25 cellular contexts compared by ENCODE assay signal in genomic region chr9:94909965-94910730, GRCh38.
DNase-seq lines count a peak whose midpoint lies in the region; ATAC-seq and TF ChIP-seq lines count a peak whose summit lies in the region.
"Had no signal": no experiment of that assay in that cellular context is flagged by ENCODE, and none has a peak within 500 bp of the region (broad histone marks: within the 10 kb centered on the region; RNA-seq: fewer than 3 reads in every experiment).

No MANE protein-coding gene starts in this region.

- H2AFZ ChIP-seq in osteoblast (ENCODE audit: low read length) = no peak overlapping the region

- DNase-seq in cardiac muscle cell (ENCODE audit: low read depth in 1 of 2, low spot score in 1 of 2) = no peak
- DNase-seq in Right ventricle myocardium superior = no peak
- DNase-seq in osteoblast (ENCODE audit: insufficient read length, low spot score, missing footprints) = no peak
- no peak for DNase-seq in aorta
- DNase-seq in medulla oblongata (ENCODE audit: extremely low spot score) = no peak
- DNase-seq in central memory CD4-positive, alpha-beta T cell = no peak
- DNase-seq: 8988T; activated CD4-positive, alpha-beta T cell treated with anti-CD3 and anti-CD28 coated beads for 1 hour; activated CD8-positive, alpha-beta T cell treated with anti-CD3 and anti-CD28 coated beads, Interleukin-2, amount 10 ng/mL, durations not matched to agents 7 days and 5 days; activated naive CD4-positive, alpha-beta T cell; activated T-cell treated with anti-CD3 and anti-CD28 coated beads, Interleukin-2, amount 50 U/mL, for 1 hour; GDM1; GOT3; Karpas-422; left colon; MV-4-11; NCI-H1694 treated with DMSO at 0.1 percent for 48 hours; NCI-H2171; NCI-H524 treated with DMSO at 0.1 percent for 48 hours; nephron progenitor cell; posterior cingulate gyrus; right lobe of liver; transverse colon had no signal

- H3K36me3 ChIP-seq in cardiac muscle cell = no peaks in the 10 kb centered on the region
- no peaks in the 10 kb centered on the region for H3K36me3 ChIP-seq in esophagus (ENCODE audit: control insufficient read depth in 2 of 2, insufficient read depth in 2 of 2, low read length in 1 of 2)
- no peaks in the 10 kb centered on the region for H3K36me3 ChIP-seq in osteoblast (ENCODE audit: insufficient read depth, low read length)
- no peaks in the 10 kb centered on the region for H3K36me3 ChIP-seq in aorta (ENCODE audit: control insufficient read depth in 1 of 2, insufficient read depth in 2 of 2, low read length in 1 of 2)
- H3K36me3 ChIP-seq: right lobe of liver, transverse colon had no signal

- H3K9me3 ChIP-seq in cardiac muscle cell (ENCODE audit: low read depth) = no peaks in the 10 kb centered on the region
- no peaks in the 10 kb centered on the region for H3K9me3 ChIP-seq in esophagus (ENCODE audit: control insufficient read depth in 2 of 2, insufficient read depth in 1 of 2, low read depth in 1 of 2, low read length in 1 of 2)
- no peaks in the 10 kb centered on the region for H3K9me3 ChIP-seq in osteoblast (ENCODE audit: low read depth, low read length)
- H3K9me3 ChIP-seq in aorta (ENCODE audit: control insufficient read depth, low read length) = no peaks in the 10 kb centered on the region
- H3K9me3 ChIP-seq: right lobe of liver, transverse colon had no signal

- intact Hi-C loops in Right ventricle myocardium superior (cut with DNase I) = no loop called here
- intact Hi-C loops in aorta (cut with DNase I) = loop anchor here (5.0 kb wide), 2 partner anchors 43 to 97 kb away; no protein-coding TSS in a partner anchor

- 94 to 95% methylated on average over 20 of the region's 20 CpGs for WGBS in esophagus, 2 donors
- 95 to 96% methylated on average over 20 of the region's 20 CpGs for WGBS in aorta, 2 donors

- H3K27ac ChIP-seq in cardiac muscle cell (peak overlapping the region; percentile 94), esophagus (ENCODE audit: low read depth in 2 of 2, low read length in 1 of 2) (peak overlapping the region; percentile 14 to 73), osteoblast (ENCODE audit: low read depth, low read length) (peak overlapping the region; percentile 89), aorta (ENCODE audit: low read depth in 1 of 2, low read length in 2 of 2) (peak overlapping the region; percentile 52 to 93)
- H3K27ac ChIP-seq: right lobe of liver, transverse colon had no signal

- no peak overlapping the region for H3K4me2 ChIP-seq in osteoblast (ENCODE audit: insufficient read depth, low read length)

- ATAC-seq in Right ventricle myocardium superior (ENCODE audit: poor library complexity) (no peak), aorta (ENCODE audit: low FRiP score) (no peak), HG03378 (IDR thresholded peaks at IDR 0.05; ENCODE audit: unreplicated experiment) (no peak)
- ATAC-seq: activated CD8-positive, alpha-beta T cell treated with anti-CD3 and anti-CD28 coated beads, Interleukin-2, amount 10 ng/mL, durations not matched to agents 7 days and 5 days; left colon; right lobe of liver had no signal

- peaks cover 79% of the 10 kb centered on the region for H3K4me1 ChIP-seq in cardiac muscle cell (ENCODE audit: low read depth)
- peaks cover under 1 to 6% of the 10 kb centered on the region in 2 donors for H3K4me1 ChIP-seq in esophagus (ENCODE audit: control insufficient read depth in 2 of 2, insufficient read depth in 2 of 2, low read length in 1 of 2)
- peaks cover 54% of the 10 kb centered on the region for H3K4me1 ChIP-seq in osteoblast (ENCODE audit: insufficient read depth, low read length)
- H3K4me1 ChIP-seq in aorta (ENCODE audit: control insufficient read depth in 1 of 2, insufficient read depth in 2 of 2, low read length in 2 of 2) = peaks cover 0 to 7% of the 10 kb centered on the region in 2 donors

- H4K20me1 ChIP-seq in osteoblast (ENCODE audit: insufficient read depth, low read length) = no peaks in the 10 kb centered on the region

- TF ChIP-seq CTCF in cardiac muscle cell (IDR thresholded peaks at IDR 0.05; ENCODE audit: low read depth, low read length) = no peak
- no peak for TF ChIP-seq CTCF in osteoblast (IDR thresholded peaks at IDR 0.05; ENCODE audit: extremely low read depth, low read depth, low read length)

- H3K4me3 ChIP-seq in cardiac muscle cell (no peak overlapping the region), esophagus (ENCODE audit: low read depth in 1 of 2, low read length in 2 of 2) (no peak overlapping the region), osteoblast (ENCODE audit: insufficient read depth, low read length) (no peak overlapping the region), aorta (ENCODE audit: low read length in 2 of 2) (no peak overlapping the region)
- H3K4me3 ChIP-seq: right lobe of liver, transverse colon had no signal

- H3K27me3 ChIP-seq in cardiac muscle cell (no peaks in the 10 kb centered on the region), esophagus (ENCODE audit: control insufficient read depth in 1 of 2, insufficient read depth in 2 of 2, low read length in 2 of 2) (no peaks in the 10 kb centered on the region), osteoblast (ENCODE audit: insufficient read depth, low read length) (no peaks in the 10 kb centered on the region), aorta (ENCODE audit: control insufficient read depth in 1 of 2, insufficient read depth in 2 of 2, low read length in 1 of 2) (no peaks in the 10 kb centered on the region)
- H3K27me3 ChIP-seq: right lobe of liver, transverse colon had no signal

- peaks cover 10% of the 10 kb centered on the region for H3K79me2 ChIP-seq in osteoblast (ENCODE audit: insufficient read depth, low read length)

Comparison
In these comparisons a context has a peak if more than half of its experiments do, and no peak if none do; other contexts are left out.
1. H3K27ac ChIP-seq: peak in every context shown above with its lines; median percentile 94 in cardiac muscle cell; 89 in osteoblast; 72 in aorta; 44 in esophagus.